Comparison of ENCODE assay signal across 16 cellular contexts in genomic region chr7:27519801-27520200, GRCh38.
"Had no signal": no experiment of that assay in that cellular context is flagged by ENCODE, and none has a peak within 500 bp of the region (broad histone marks: within the 10 kb centered on the region; RNA-seq: fewer than 3 reads in every experiment).

No MANE protein-coding gene starts in this region.

- H3K36me3 ChIP-seq: transverse colon had no signal

- H3K4me1 ChIP-seq: right atrium auricular region, testis had no signal

- ATAC-seq: esophagus mucosa; left cardiac atrium; left ventricle myocardium superior; stimulated activated naive B cell treated with anti-CD40 and anti-IgM and Interleukin-4, amounts not matched to agents 10 μg/mL and 1 μg/mL and 100 μg/mL, for 72 hours; stimulated activated naive CD8-positive, alpha-beta T cell treated with anti-CD3 and anti-CD28 coated beads, Interleukin-15, amount 100 ng/mL, for 72 hours had no signal

- H3K9me3 Mint-ChIP-seq: stimulated activated naive CD8-positive, alpha-beta T cell treated with anti-CD3 and anti-CD28 coated beads, Interleukin-15, amount 100 ng/mL, for 72 hours had no signal

- H3K27me3 Mint-ChIP-seq: naive B cell; stimulated activated naive B cell treated with anti-CD40 and anti-IgM and Interleukin-4, amounts not matched to agents 10 μg/mL and 1 μg/mL and 100 μg/mL, for 72 hours; stimulated activated naive CD8-positive, alpha-beta T cell treated with anti-CD3 and anti-CD28 coated beads, Interleukin-15, amount 100 ng/mL, for 72 hours had no signal

- DNase-seq: effector memory CD4-positive, alpha-beta T cell; left cardiac atrium; left ventricle myocardium superior; mesendoderm; naive B cell; posterior cingulate gyrus; sigmoid colon; stimulated activated CD4-positive, alpha-beta T cell treated with anti-CD3 and anti-CD28 coated beads, Interleukin-2, amount 100 ng/mL, for 24 hours; stimulated activated CD4-positive, alpha-beta T cell treated with anti-CD3 and anti-CD28 coated beads, Interleukin-4, amount 100 ng/mL, for 4 hours; stimulated activated naive B cell treated with anti-CD40 and anti-IgM and Interleukin-4, amounts not matched to agents 10 μg/mL and 1 μg/mL and 100 μg/mL, for 72 hours; stimulated activated naive CD8-positive, alpha-beta T cell treated with anti-CD3 and anti-CD28 coated beads, Interleukin-15, amount 100 ng/mL, for 72 hours; testis; transverse colon had no signal

- H3K4me3 Mint-ChIP-seq: naive B cell; stimulated activated naive B cell treated with anti-CD40 and anti-IgM and Interleukin-4, amounts not matched to agents 10 μg/mL and 1 μg/mL and 100 μg/mL, for 72 hours; stimulated activated naive CD8-positive, alpha-beta T cell treated with anti-CD3 and anti-CD28 coated beads, Interleukin-15, amount 100 ng/mL, for 72 hours had no signal

- H3K9me3 ChIP-seq: right atrium auricular region, sigmoid colon, testis, transverse colon had no signal

- H3K27ac ChIP-seq: right atrium auricular region, sigmoid colon, skin epidermis, testis, transverse colon had no signal

- H3K4me1 Mint-ChIP-seq: naive B cell; stimulated activated naive B cell treated with anti-CD40 and anti-IgM and Interleukin-4, amounts not matched to agents 10 μg/mL and 1 μg/mL and 100 μg/mL, for 72 hours; stimulated activated naive CD8-positive, alpha-beta T cell treated with anti-CD3 and anti-CD28 coated beads, Interleukin-15, amount 100 ng/mL, for 72 hours had no signal

- H3K27me3 ChIP-seq: right atrium auricular region, sigmoid colon, testis, transverse colon had no signal

- H3K4me3 ChIP-seq: right atrium auricular region, sigmoid colon, skin epidermis, testis, transverse colon had no signal

- H3K27ac Mint-ChIP-seq: naive B cell; stimulated activated naive B cell treated with anti-CD40 and anti-IgM and Interleukin-4, amounts not matched to agents 10 μg/mL and 1 μg/mL and 100 μg/mL, for 72 hours; stimulated activated naive CD8-positive, alpha-beta T cell treated with anti-CD3 and anti-CD28 coated beads, Interleukin-15, amount 100 ng/mL, for 72 hours had no signal
